29 cellular contexts compared by ENCODE assay signal in the genomic region with DNA sequence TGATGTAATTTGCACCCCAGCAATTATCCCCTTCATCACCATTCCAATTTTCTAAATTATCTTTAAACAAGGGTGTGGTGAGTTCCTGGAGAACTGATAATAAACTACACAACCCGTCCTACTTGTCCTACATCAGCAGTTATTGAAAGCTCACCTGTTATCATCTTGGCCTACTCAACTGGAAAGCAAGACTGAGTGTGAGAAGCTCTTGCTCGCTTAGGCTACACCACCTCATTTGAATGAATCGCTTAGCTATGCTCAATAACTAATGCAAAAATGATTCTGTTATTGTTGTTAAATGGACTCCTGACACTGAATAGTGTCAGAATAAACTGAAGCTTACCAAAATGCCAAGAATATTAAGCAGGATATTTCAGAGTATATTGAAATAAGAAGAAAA.
"Had no signal": no experiment of that assay in that cellular context is flagged by ENCODE, and none has a peak within 500 bp of the region (broad histone marks: within the 10 kb centered on the region; RNA-seq: fewer than 3 reads in every experiment).

No MANE protein-coding gene starts in this region.

- H3K4me3 ChIP-seq: heart right ventricle, right atrium auricular region, smooth muscle cell, suprapubic skin, tibial artery had no signal

- H3K36me3 ChIP-seq: heart right ventricle, right atrium auricular region, suprapubic skin, tibial artery, WERI-Rb-1 had no signal

- H3K9me3 Mint-ChIP-seq: activated CD4-positive, alpha-beta memory T cell treated with anti-CD3 and anti-CD28 coated beads for 36 hours; activated T-cell treated with anti-CD3 and anti-CD28 coated beads, Interleukin-2, amount 50 U/mL, for 24 hours; activated T-helper 17 cell treated with anti-CD3 and anti-CD28 coated beads, Interleukin-2, amount 50 U/mL, for 72 hours; effector memory CD8-positive, alpha-beta T cell; naive thymus-derived CD8-positive, alpha-beta T cell; neural crest cell had no signal

- DNase-seq: activated CD4-positive, alpha-beta memory T cell treated with anti-CD3 and anti-CD28 coated beads for 36 hours; activated CD4-positive, alpha-beta T cell treated with anti-CD3 and anti-CD28 coated beads, Interleukin-2, amount 10 ng/mL, durations not matched to agents 24 days and 14 days; activated CD4-positive, CD25-positive, alpha-beta regulatory T cell treated with anti-CD3 and anti-CD28 coated beads, Interleukin-2, amount 50 U/mL, for 72 hours; activated CD8-positive, alpha-beta memory T cell treated with anti-CD3 and anti-CD28 coated beads, Interleukin-2, amount 50 U/mL, for 48 hours; activated gamma-delta T cell treated with Interleukin-2 at 50 U/mL for 16 hours; activated naive CD4-positive, alpha-beta T cell treated with anti-CD3 and anti-CD28 coated beads, Interleukin-2, amount 50 U/mL, for 16 hours; activated T-cell treated with anti-CD3 and anti-CD28 coated beads, Interleukin-2, amount 50 U/mL, for 24 hours; amniotic stem cell; caudate nucleus; cortex of kidney; effector memory CD8-positive, alpha-beta T cell; foreskin fibroblast; heart right ventricle; midbrain; naive thymus-derived CD8-positive, alpha-beta T cell; occipital lobe; stimulated activated CD4-positive, alpha-beta T cell treated with anti-CD3 and anti-CD28 coated beads, Interleukin-1b, Interleukin-23, amount 100 ng/mL, for 48 hours; stimulated activated CD4-positive, alpha-beta T cell treated with anti-CD3 and anti-CD28 coated beads, Interleukin-4, amount 100 ng/mL, for 4 hours; stimulated activated CD8-positive, alpha-beta memory T cell treated with anti-CD3 and anti-CD28 coated beads, Interleukin-4, amount 100 ng/mL, for 48 hours; stimulated activated naive CD4-positive, alpha-beta T cell; T1000; tibial artery; WERI-Rb-1 had no signal

- H3K27me3 ChIP-seq: heart right ventricle, right atrium auricular region, suprapubic skin, tibial artery had no signal

- H3K4me2 ChIP-seq: smooth muscle cell had no signal

- H3K27ac Mint-ChIP-seq: activated CD4-positive, alpha-beta memory T cell treated with anti-CD3 and anti-CD28 coated beads for 36 hours; activated CD4-positive, alpha-beta T cell treated with anti-CD3 and anti-CD28 coated beads, Interleukin-2, amount 10 ng/mL, durations not matched to agents 24 days and 14 days; activated T-cell treated with anti-CD3 and anti-CD28 coated beads, Interleukin-2, amount 50 U/mL, for 24 hours; activated T-helper 17 cell treated with anti-CD3 and anti-CD28 coated beads, Interleukin-2, amount 50 U/mL, for 72 hours; effector memory CD8-positive, alpha-beta T cell; naive thymus-derived CD8-positive, alpha-beta T cell had no signal

- H3K27ac ChIP-seq: heart right ventricle, parathyroid adenoma, right atrium auricular region, suprapubic skin, tibial artery, WERI-Rb-1 had no signal

- H3K27me3 Mint-ChIP-seq: activated CD4-positive, alpha-beta memory T cell treated with anti-CD3 and anti-CD28 coated beads for 36 hours; activated CD4-positive, alpha-beta T cell treated with anti-CD3 and anti-CD28 coated beads, Interleukin-2, amount 10 ng/mL, durations not matched to agents 24 days and 14 days; activated T-cell treated with anti-CD3 and anti-CD28 coated beads, Interleukin-2, amount 50 U/mL, for 24 hours; activated T-helper 17 cell treated with anti-CD3 and anti-CD28 coated beads, Interleukin-2, amount 50 U/mL, for 72 hours; effector memory CD8-positive, alpha-beta T cell; naive thymus-derived CD8-positive, alpha-beta T cell had no signal

- H3K9me3 ChIP-seq: heart right ventricle, right atrium auricular region, suprapubic skin, tibial artery had no signal

- ATAC-seq: activated T-helper 17 cell treated with anti-CD3 and anti-CD28 coated beads, Interleukin-2, amount 50 U/mL, for 72 hours; effector memory CD8-positive, alpha-beta T cell; heart right ventricle; naive thymus-derived CD8-positive, alpha-beta T cell had no signal

- H3K9ac ChIP-seq: parathyroid adenoma had no signal

- H3K4me3 Mint-ChIP-seq: activated CD4-positive, alpha-beta memory T cell treated with anti-CD3 and anti-CD28 coated beads for 36 hours; activated CD4-positive, alpha-beta T cell treated with anti-CD3 and anti-CD28 coated beads, Interleukin-2, amount 10 ng/mL, durations not matched to agents 24 days and 14 days; activated T-cell treated with anti-CD3 and anti-CD28 coated beads, Interleukin-2, amount 50 U/mL, for 24 hours; activated T-helper 17 cell treated with anti-CD3 and anti-CD28 coated beads, Interleukin-2, amount 50 U/mL, for 72 hours; effector memory CD8-positive, alpha-beta T cell; naive thymus-derived CD8-positive, alpha-beta T cell; neural crest cell had no signal

- H2AFZ ChIP-seq: parathyroid adenoma had no signal

- H3K4me1 ChIP-seq: parathyroid adenoma, right atrium auricular region, suprapubic skin, tibial artery had no signal

- H3K79me2 ChIP-seq: parathyroid adenoma had no signal
